19 cellular contexts compared by ENCODE assay signal in genomic region chr15:95394186-95395067, GRCh38.
DNase-seq lines count a peak whose midpoint lies in the region; ATAC-seq and TF ChIP-seq lines count a peak whose summit lies in the region.
"Had no signal": no experiment of that assay in that cellular context is flagged by ENCODE, and none has a peak within 500 bp of the region (broad histone marks: within the 10 kb centered on the region; RNA-seq: fewer than 3 reads in every experiment).

No MANE protein-coding gene starts in this region.

- peak overlapping the region; percentile 28 for H2AFZ ChIP-seq in smooth muscle cell (ENCODE audit: low read depth)

- peak overlapping the region; percentile 63 for H3K4me3 Mint-ChIP-seq in HFFc6
- H3K4me3 Mint-ChIP-seq: activated T-helper 1 cell treated with anti-CD3 and anti-CD28 coated beads, Interleukin-12 subunit alpha, Interleukin-12 subunit beta, Interleukin-2, Interleukin-4 antibody, amounts not matched to agents 30 ng/mL and 10 ng/mL and 1 ng/mL, durations not matched to agents 14 hours and 24 hours and 36 hours; B cell; IgD-negative memory B cell; naive thymus-derived CD8-positive, alpha-beta T cell had no signal

- ATAC-seq in left lobe of liver, result peak; percentile 11
- ATAC-seq in esophagus mucosa, result no peak
- ATAC-seq: naive thymus-derived CD8-positive, alpha-beta T cell; stimulated activated naive CD8-positive, alpha-beta T cell treated with anti-CD3 and anti-CD28 coated beads, Interleukin-15, Interleukin-2, amounts not matched to agents 100 U/mL and 50 U/mL, for 24 hours had no signal

- peak overlapping the region; percentile 57 for H3K4me2 ChIP-seq in smooth muscle cell

- no peaks in the 10 kb centered on the region for H3K36me3 ChIP-seq in smooth muscle cell (ENCODE audit: low read depth)
- H3K36me3 ChIP-seq: SJCRH30 had no signal

- no peak overlapping the region for H3K27ac ChIP-seq in smooth muscle cell (ENCODE audit: low read depth)
- H3K27ac ChIP-seq: SJCRH30 had no signal

- no peaks in the 10 kb centered on the region for H3K27me3 ChIP-seq in smooth muscle cell (ENCODE audit: low read depth)
- H3K27me3 ChIP-seq: SJCRH30 had no signal

- H3K27me3 Mint-ChIP-seq in HFFc6 (ENCODE audit: insufficient read depth), result no peaks in the 10 kb centered on the region; the same call in 1 of the 2 replicates
- H3K27me3 Mint-ChIP-seq: B cell, IgD-negative memory B cell had no signal

- WGBS in smooth muscle cell (ENCODE audit: low lambda C conversion rate), result 38% methylated on average over 8 of the region's 8 CpGs

- no peaks in the 10 kb centered on the region for H3K79me2 ChIP-seq in smooth muscle cell (ENCODE audit: low read depth)

- peak overlapping the region; percentile 28; the same call in 1 of the 2 replicates for H3K27ac Mint-ChIP-seq in HFFc6
- H3K27ac Mint-ChIP-seq: activated T-helper 1 cell treated with anti-CD3 and anti-CD28 coated beads, Interleukin-12 subunit alpha, Interleukin-12 subunit beta, Interleukin-2, Interleukin-4 antibody, amounts not matched to agents 30 ng/mL and 10 ng/mL and 1 ng/mL, durations not matched to agents 14 hours and 24 hours and 36 hours; B cell; naive thymus-derived CD8-positive, alpha-beta T cell had no signal

- H3K4me1 Mint-ChIP-seq in HFFc6 (ENCODE audit: low read depth), result peaks cover 18% of the 10 kb centered on the region
- H3K4me1 Mint-ChIP-seq: B cell; IgD-negative memory B cell; naive thymus-derived CD8-positive, alpha-beta T cell had no signal

- no peak overlapping the region for H3K9ac ChIP-seq in smooth muscle cell (ENCODE audit: low read depth)

- DNase-seq in HFFc6 (no peak), choroid plexus epithelial cell (ENCODE audit: low read depth) (peak; percentile 81), left lobe of liver (ENCODE audit: low spot score) (no peak), smooth muscle cell (lab: John Stamatoyannopoulos, UW; ENCODE audit: unreplicated experiment) (no peak), kidney tubule cell (ENCODE audit: low spot score) (no peak), NCI-H774 (lab: John Stamatoyannopoulos, UW) (no peak), nucleus accumbens (lab: John Stamatoyannopoulos, UW) (no peak)
- DNase-seq: activated CD4-positive, alpha-beta T cell treated with anti-CD3 and anti-CD28 coated beads, Interleukin-2, amount 50 U/mL, for 48 hours; aorta; effector CD4-positive, alpha-beta T cell; H7; naive thymus-derived CD8-positive, alpha-beta T cell; NCI-H1092 treated with DMSO at 0.1 percent for 48 hours; stimulated activated naive CD8-positive, alpha-beta T cell treated with anti-CD3 and anti-CD28 coated beads, Interleukin-15, Interleukin-2, amounts not matched to agents 100 U/mL and 50 U/mL, for 24 hours had no signal

- no peaks in the 10 kb centered on the region for H3K9me3 ChIP-seq in smooth muscle cell (replicated peaks; ENCODE audit: low read depth)
- H3K9me3 ChIP-seq: SJCRH30 had no signal

- no peaks in the 10 kb centered on the region for H4K20me1 ChIP-seq in smooth muscle cell (ENCODE audit: low read depth)

- no peak for TF ChIP-seq CTCF in HFFc6 (IDR thresholded peaks at IDR 0.05)
- no peak for TF ChIP-seq CTCF in choroid plexus epithelial cell (conservative IDR thresholded peaks at IDR 0.05; ENCODE audit: low read depth, low read length)
- no peak for TF ChIP-seq CTCF in smooth muscle cell (IDR thresholded peaks at IDR 0.05; ENCODE audit: borderline replicate concordance, insufficient read depth, poor library complexity, severe bottlenecking)

- no peak overlapping the region for H3K4me3 ChIP-seq in choroid plexus epithelial cell (ENCODE audit: low read depth, low read length)
- no peak overlapping the region for H3K4me3 ChIP-seq in smooth muscle cell
- H3K4me3 ChIP-seq: SJCRH30 had no signal

- H3K36me3 Mint-ChIP-seq in HFFc6 (ENCODE audit: low read depth), result peaks cover 7% of the 10 kb centered on the region; the same call in 1 of the 2 replicates

- peaks cover 15% of the 10 kb centered on the region for H3K4me1 ChIP-seq in smooth muscle cell (ENCODE audit: low read depth)
- H3K4me1 ChIP-seq: SJCRH30 had no signal

- no peaks in the 10 kb centered on the region for H3F3A ChIP-seq in smooth muscle cell (ENCODE audit: low read depth)

- peaks cover 8% of the 10 kb centered on the region for H3K9me3 Mint-ChIP-seq in HFFc6
